9 cellular contexts compared by ENCODE assay signal in the genomic region with DNA sequence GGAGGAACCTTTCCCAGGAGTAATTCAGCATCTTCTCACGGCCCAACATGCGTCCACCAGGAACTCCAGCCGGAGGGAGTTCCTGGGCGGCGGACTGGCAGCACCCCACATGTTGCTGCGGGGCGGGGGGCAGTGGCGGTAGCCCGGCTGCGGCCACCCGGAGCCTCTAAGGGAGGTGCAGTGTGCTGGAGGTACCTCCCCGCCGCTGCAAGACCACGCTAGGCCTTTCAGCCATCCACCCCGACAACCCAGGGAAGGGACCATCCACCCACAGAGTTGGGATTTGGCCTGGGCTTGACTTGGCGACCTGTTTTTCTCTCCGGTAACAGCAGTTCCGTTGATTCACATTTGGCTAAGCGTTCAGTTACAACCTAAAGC. TPM values are rescaled to one million over a fixed set of nuclear protein-coding genes. Genes with fewer than 3 reads are reported as not detected.
DNase-seq lines count a peak whose midpoint lies in the region; ATAC-seq and TF ChIP-seq lines count a peak whose summit lies in the region.
"Had no signal": no experiment of that assay in that cellular context is flagged by ENCODE, and none has a peak within 500 bp of the region (broad histone marks: within the 10 kb centered on the region; RNA-seq: fewer than 3 reads in every experiment).

No MANE protein-coding gene starts in this region.

- H3K27ac ChIP-seq in A673 (ENCODE audit: low read depth, low read length, poor library complexity, severe bottlenecking) (no peak overlapping the region), HUES48 (ENCODE audit: low read depth, low read length) (peak overlapping the region; percentile 46), dorsolateral prefrontal cortex (peak overlapping the region in 13 of 59 donors; percentile 16 to 71 (median 37)), muscle layer of duodenum (ENCODE audit: low read length) (no peak overlapping the region)

- no peaks in the 10 kb centered on the region for H3K36me3 Mint-ChIP-seq in activated CD8-positive, alpha-beta T cell treated with anti-CD3 and anti-CD28 coated beads for 36 hours (ENCODE audit: low read depth)

- H3K27ac Mint-ChIP-seq in activated CD8-positive, alpha-beta T cell treated with anti-CD3 and anti-CD28 coated beads for 36 hours: no peak overlapping the region

- peaks cover 18% of the 10 kb centered on the region for H3K27me3 ChIP-seq in A673 (replicated peaks; ENCODE audit: insufficient read depth, low read depth, low read length, poor library complexity)
- peaks cover 12% of the 10 kb centered on the region for H3K27me3 ChIP-seq in HUES48 (ENCODE audit: control insufficient read depth, insufficient read depth, low read length)
- H3K27me3 ChIP-seq in dorsolateral prefrontal cortex: peaks cover 0 to 21% (median 0%) of the 10 kb centered on the region in 45 donors
- H3K27me3 ChIP-seq in muscle layer of duodenum (ENCODE audit: low read depth, low read length): no peaks in the 10 kb centered on the region

- ATAC-seq in activated CD8-positive, alpha-beta T cell treated with anti-CD3 and anti-CD28 coated beads for 36 hours: no peak
- no peak for ATAC-seq in HG03039 (IDR thresholded peaks at IDR 0.05; ENCODE audit: unreplicated experiment)
- no peak for ATAC-seq in GM19328 (IDR thresholded peaks at IDR 0.05; ENCODE audit: unreplicated experiment)
- no peak for ATAC-seq in GM21423 (IDR thresholded peaks at IDR 0.05; ENCODE audit: unreplicated experiment)

- H3K4me3 Mint-ChIP-seq in activated CD8-positive, alpha-beta T cell treated with anti-CD3 and anti-CD28 coated beads for 36 hours: no peak overlapping the region

- H3K36me3 ChIP-seq in A673 (ENCODE audit: insufficient read depth, low read length, poor library complexity, severe bottlenecking) (no peaks in the 10 kb centered on the region), HUES48 (ENCODE audit: control insufficient read depth, insufficient read depth, low read length) (no peaks in the 10 kb centered on the region), muscle layer of duodenum (ENCODE audit: control insufficient read depth in 1 of 2, insufficient read depth in 2 of 2, low read length in 2 of 2) (no peaks in the 10 kb centered on the region)

- TF ChIP-seq CTCF in A673 (conservative IDR thresholded peaks at IDR 0.05; ENCODE audit: low read depth, low read length): no peak
- TF ChIP-seq CTCF in dorsolateral prefrontal cortex (IDR thresholded peaks at IDR 0.05 in 54 of 56, conservative IDR thresholded peaks at IDR 0.05 in 2 of 56; ENCODE audit: low read depth in 1 of 56, partially characterized antibody in 56 of 56): no peak
- no peak for TF ChIP-seq CTCF in activated CD8-positive, alpha-beta T cell treated with anti-CD3 and anti-CD28 coated beads for 36 hours (IDR thresholded peaks at IDR 0.05)

- peak overlapping the region; percentile 71 for H3K9ac ChIP-seq in HUES48 (ENCODE audit: low read depth, low read length)

- H3K9me3 ChIP-seq in A673 (ENCODE audit: low read depth, low read length, poor library complexity, severe bottlenecking) (no peaks in the 10 kb centered on the region), HUES48 (ENCODE audit: control insufficient read depth, insufficient read depth, low read length) (no peaks in the 10 kb centered on the region), muscle layer of duodenum (ENCODE audit: control insufficient read depth in 1 of 2, low read length in 2 of 2) (no peaks in the 10 kb centered on the region)

- intact Hi-C loops in A673 (cut with micrococcal nuclease; ENCODE audit: unreplicated experiment): no loop called here
- intact Hi-C loops in dorsolateral prefrontal cortex (cut with DNase I): loop anchor here in 1 of 2 donors (2.0 kb wide), 1 partner anchor 158 kb away; no protein-coding TSS in a partner anchor
- intact Hi-C loops in activated CD8-positive, alpha-beta T cell treated with anti-CD3 and anti-CD28 coated beads for 36 hours (cut with micrococcal nuclease): no loop called here

- DNase-seq in A673 (ENCODE audit: low spot score): no peak
- DNase-seq in dorsolateral prefrontal cortex: peak in 1 of 10 donors; percentile 27
- DNase-seq in activated CD8-positive, alpha-beta T cell treated with anti-CD3 and anti-CD28 coated beads for 36 hours: no peak
- DNase-seq: stimulated activated CD4-positive, alpha-beta T cell treated with anti-CD3 and anti-CD28 coated beads, Interleukin-4, amount 100 ng/mL, for 24 hours had no signal

- H3K4me3 ChIP-seq in A673 (ENCODE audit: low read depth, low read length, poor library complexity, severe bottlenecking): peak overlapping the region; percentile 60
- peak overlapping the region; percentile 92 for H3K4me3 ChIP-seq in HUES48 (ENCODE audit: low read depth, low read length)
- peak overlapping the region; percentile 61 to 89 (median 76) for H3K4me3 ChIP-seq in dorsolateral prefrontal cortex
- H3K4me3 ChIP-seq in muscle layer of duodenum (ENCODE audit: low read depth in 1 of 2, low read length in 2 of 2): peak overlapping the region; percentile 69 to 93

- POLR2A ChIA-PET in A673 (lab: Charles Lee; ENCODE audit: low non-redundant PET): no interaction called here
- POLR2A ChIA-PET in activated CD8-positive, alpha-beta T cell treated with anti-CD3 and anti-CD28 coated beads for 36 hours (lab: Charles Lee): no interaction called here

- peaks cover 50% of the 10 kb centered on the region for H3K27me3 Mint-ChIP-seq in activated CD8-positive, alpha-beta T cell treated with anti-CD3 and anti-CD28 coated beads for 36 hours

- H3K4me1 ChIP-seq in A673 (ENCODE audit: insufficient read depth, low read length, poor library complexity, severe bottlenecking) (peaks cover 4% of the 10 kb centered on the region), HUES48 (ENCODE audit: control insufficient read depth, insufficient read depth, low read length) (peaks cover 22% of the 10 kb centered on the region), muscle layer of duodenum (ENCODE audit: control insufficient read depth in 1 of 2, insufficient read depth in 2 of 2, low read length in 2 of 2) (peaks cover 0 to 13% of the 10 kb centered on the region in 2 donors)

- no TSS peak for BruUV-seq in A673 (replicated peaks; lab: Mats Ljungman, UMichigan)

- no peaks in the 10 kb centered on the region for H3K4me1 Mint-ChIP-seq in activated CD8-positive, alpha-beta T cell treated with anti-CD3 and anti-CD28 coated beads for 36 hours (ENCODE audit: low read depth)

- H3K9me3 Mint-ChIP-seq in activated CD8-positive, alpha-beta T cell treated with anti-CD3 and anti-CD28 coated beads for 36 hours: no peaks in the 10 kb centered on the region

- CTCF ChIA-PET in A673 (lab: Charles Lee): no interaction called here
- CTCF ChIA-PET in activated CD8-positive, alpha-beta T cell treated with anti-CD3 and anti-CD28 coated beads for 36 hours (lab: Charles Lee): no interaction called here

RNA-seq across cellular contexts. Expression of a gene that starts 0.6 kb away (rescaled TPM):
- 0.54 and 1.8 TPM in 2 replicates for total RNA-seq in A673 (2021)
- total RNA-seq in dorsolateral prefrontal cortex: 10 to 100 TPM in 14 of 120 experiments, 1 to 10 TPM in 106; 3.0 to 20.3 (median 7.9) TPM
- total RNA-seq in activated CD8-positive, alpha-beta T cell treated with anti-CD3 and anti-CD28 coated beads for 36 hours: not detected
